In genomic region chr3:46924921-46925584, GRCh38 we compare ENCODE assay signal across 17 cellular contexts. TPM values are rescaled to one million over a fixed set of nuclear protein-coding genes. Genes with fewer than 3 reads are reported as not detected.
DNase-seq lines count a peak whose midpoint lies in the region; ATAC-seq and TF ChIP-seq lines count a peak whose summit lies in the region.
"Had no signal": no experiment of that assay in that cellular context is flagged by ENCODE, and none has a peak within 500 bp of the region (broad histone marks: within the 10 kb centered on the region; RNA-seq: fewer than 3 reads in every experiment).

No MANE protein-coding gene starts in this region.

- TF ChIP-seq CTCF in WTC11 (IDR thresholded peaks at IDR 0.05) (no peak), neural progenitor cell (IDR thresholded peaks at IDR 0.05) (no peak)

- peaks cover 26% of the 10 kb centered on the region for H4K20me1 ChIP-seq in neural progenitor cell (ENCODE audit: low read depth)

- no peaks in the 10 kb centered on the region for H3K27me3 Mint-ChIP-seq in stimulated activated naive CD8-positive, alpha-beta T cell treated with anti-CD3 and anti-CD28 coated beads, Interleukin-15, amount 100 ng/mL, for 72 hours
- no peaks in the 10 kb centered on the region for H3K27me3 Mint-ChIP-seq in effector memory CD8-positive, alpha-beta T cell
- no peaks in the 10 kb centered on the region for H3K27me3 Mint-ChIP-seq in WTC11 (ENCODE audit: low read depth)
- H3K27me3 Mint-ChIP-seq in neural progenitor cell (ENCODE audit: insufficient read depth, low read depth), result peaks cover 4% of the 10 kb centered on the region
- H3K27me3 Mint-ChIP-seq: activated naive CD4-positive, alpha-beta T cell treated with anti-CD3 and anti-CD28 coated beads, Interleukin-2, amount 50 U/mL, for 24 hours had no signal

- H3K4me1 ChIP-seq in neural progenitor cell, result no peaks in the 10 kb centered on the region

- no peak for DNase-seq in stimulated activated naive CD8-positive, alpha-beta T cell treated with anti-CD3 and anti-CD28 coated beads, Interleukin-15, amount 100 ng/mL, for 72 hours
- DNase-seq in stimulated activated naive CD8-positive, alpha-beta T cell treated with anti-CD3 and anti-CD28 coated beads, Interleukin-15, Interleukin-2, amounts not matched to agents 100 U/mL and 50 U/mL, for 24 hours, result no peak
- DNase-seq in effector memory CD8-positive, alpha-beta T cell, result no peak
- peak; percentile 70 for DNase-seq in posterior vena cava (ENCODE audit: low spot score)
- DNase-seq in NCI-H82 treated with DMSO at 0.1 percent for 48 hours (lab: John Stamatoyannopoulos, UW; ENCODE audit: unreplicated experiment), result no peak
- no peak for DNase-seq in UCSD-AML1 (lab: John Stamatoyannopoulos, UW; ENCODE audit: unreplicated experiment)
- DNase-seq in WTC11 (ENCODE audit: low spot score), result no peak
- DNase-seq in neural progenitor cell (ENCODE audit: low spot score), result no peak
- DNase-seq: cerebellar nuclear complex, DMS53, HCEC 1CT, NCI-H1930, NCI-H526 had no signal

- H3K9me3 ChIP-seq in neural progenitor cell (ENCODE audit: low read depth), result no peaks in the 10 kb centered on the region
- H3K9me3 ChIP-seq: testis had no signal

- no peak overlapping the region for H2AFZ ChIP-seq in neural progenitor cell (replicated peaks)

- H3F3A ChIP-seq in neural progenitor cell (ENCODE audit: low read depth), result no peaks in the 10 kb centered on the region

- H3K27me3 ChIP-seq in neural progenitor cell, result no peaks in the 10 kb centered on the region
- H3K27me3 ChIP-seq: testis had no signal

- H3K9ac ChIP-seq in neural progenitor cell, result no peak overlapping the region

- CTCF ChIA-PET in WTC11 (lab: Charles Lee), result interaction anchor here (1.3 to 1.5 kb wide), 2 partner anchors 10 to 207 kb away, joined by 3 to 4 read pairs; partner anchors contain the start of gene PRSS50

- peaks cover 2% of the 10 kb centered on the region for H3K36me3 ChIP-seq in neural progenitor cell

- H3K9me3 Mint-ChIP-seq in stimulated activated naive CD8-positive, alpha-beta T cell treated with anti-CD3 and anti-CD28 coated beads, Interleukin-15, amount 100 ng/mL, for 72 hours, result peaks cover 0 to 12% of the 10 kb centered on the region in 2 donors
- H3K9me3 Mint-ChIP-seq in effector memory CD8-positive, alpha-beta T cell, result peaks cover 4 to 13% of the 10 kb centered on the region in 2 donors
- no peaks in the 10 kb centered on the region for H3K9me3 Mint-ChIP-seq in WTC11
- no peaks in the 10 kb centered on the region for H3K9me3 Mint-ChIP-seq in neural progenitor cell
- H3K9me3 Mint-ChIP-seq: activated naive CD4-positive, alpha-beta T cell treated with anti-CD3 and anti-CD28 coated beads, Interleukin-2, amount 50 U/mL, for 24 hours; neural crest cell had no signal

- H3K27ac Mint-ChIP-seq in stimulated activated naive CD8-positive, alpha-beta T cell treated with anti-CD3 and anti-CD28 coated beads, Interleukin-15, amount 100 ng/mL, for 72 hours, result peak overlapping the region; percentile 42 to 74
- peak overlapping the region; percentile 95 to 96 for H3K27ac Mint-ChIP-seq in effector memory CD8-positive, alpha-beta T cell
- H3K27ac Mint-ChIP-seq in WTC11 (no peak overlapping the region), neural progenitor cell (no peak overlapping the region)
- H3K27ac Mint-ChIP-seq: activated naive CD4-positive, alpha-beta T cell treated with anti-CD3 and anti-CD28 coated beads, Interleukin-2, amount 50 U/mL, for 24 hours had no signal

- peaks cover 48% of the 10 kb centered on the region for H3K36me3 Mint-ChIP-seq in effector memory CD8-positive, alpha-beta T cell (ENCODE audit: insufficient read depth)
- H3K36me3 Mint-ChIP-seq in WTC11 (peaks cover 42% of the 10 kb centered on the region), neural progenitor cell (peaks cover 33% of the 10 kb centered on the region)

- peaks cover 54% of the 10 kb centered on the region for H3K4me1 Mint-ChIP-seq in stimulated activated naive CD8-positive, alpha-beta T cell treated with anti-CD3 and anti-CD28 coated beads, Interleukin-15, amount 100 ng/mL, for 72 hours
- peaks cover 45 to 47% of the 10 kb centered on the region in 2 donors for H3K4me1 Mint-ChIP-seq in effector memory CD8-positive, alpha-beta T cell (ENCODE audit: low read depth in 2 of 2)
- H3K4me1 Mint-ChIP-seq in WTC11 (no peaks in the 10 kb centered on the region), neural progenitor cell (no peaks in the 10 kb centered on the region)
- H3K4me1 Mint-ChIP-seq: neural crest cell had no signal

- ATAC-seq in stimulated activated naive CD8-positive, alpha-beta T cell treated with anti-CD3 and anti-CD28 coated beads, Interleukin-15, amount 100 ng/mL, for 72 hours, result no peak
- ATAC-seq in stimulated activated naive CD8-positive, alpha-beta T cell treated with anti-CD3 and anti-CD28 coated beads, Interleukin-15, Interleukin-2, amounts not matched to agents 100 U/mL and 50 U/mL, for 24 hours, result no peak
- no peak for ATAC-seq in effector memory CD8-positive, alpha-beta T cell (replicated peaks)
- ATAC-seq in WTC11, result no peak

- H3K79me2 ChIP-seq in neural progenitor cell (ENCODE audit: low read depth), result peaks cover 21% of the 10 kb centered on the region

- no peak overlapping the region for H3K4me3 ChIP-seq in neural progenitor cell
- H3K4me3 ChIP-seq: testis had no signal

- H3K27ac ChIP-seq in neural progenitor cell, result no peak overlapping the region
- H3K27ac ChIP-seq: testis had no signal

- no peak overlapping the region for H3K4me2 ChIP-seq in neural progenitor cell

- POLR2A ChIA-PET in WTC11 (lab: Charles Lee), result no interaction called here

- intact Hi-C loops in posterior vena cava (cut with DNase I), result loop anchor here (5.0 to 10.0 kb wide), 2 partner anchors 72 to 240 kb away; partner anchors contain the start of gene SETD2 (in 1 of the 2)

- H3K4me3 Mint-ChIP-seq in stimulated activated naive CD8-positive, alpha-beta T cell treated with anti-CD3 and anti-CD28 coated beads, Interleukin-15, amount 100 ng/mL, for 72 hours, result no peak overlapping the region
- H3K4me3 Mint-ChIP-seq in effector memory CD8-positive, alpha-beta T cell, result peak overlapping the region in 1 of 2 donors; percentile 14
- H3K4me3 Mint-ChIP-seq in WTC11 (no peak overlapping the region), neural progenitor cell (no peak overlapping the region)
- H3K4me3 Mint-ChIP-seq: activated naive CD4-positive, alpha-beta T cell treated with anti-CD3 and anti-CD28 coated beads, Interleukin-2, amount 50 U/mL, for 24 hours; neural crest cell had no signal

TF ChIP-seq in WTC11, 78 proteins besides CTCF, POLR2A, EP300 and RAD21 (continues in another document):
- TF ChIP-seq ZBTB43 (CRISPR knock-in tag; IDR thresholded peaks at IDR 0.05) (no peak), ARID4B (CRISPR knock-in tag; IDR thresholded peaks at IDR 0.05; ENCODE audit: borderline replicate concordance) (no peak)

RNA-seq across cellular contexts. Expression of gene PTH1R, which starts 47.5 kb away (rescaled TPM):
- total RNA-seq in posterior vena cava, result 10 to 100 TPM in 1 of 2 donors, 1 to 10 TPM in 1; 5.8 to 17.9 TPM
- total RNA-seq in WTC11 (2021), result 4.0 to 12.0 TPM (median 5.6 TPM) in 3 replicates
- total RNA-seq in neural progenitor cell (ENCODE audit: low replicate concordance), result 0.43 TPM in 1 of 2 replicates, not detected in the other
- total RNA-seq: RPMI7951 had no signal

RNA-seq across cellular contexts. Expression of gene CCDC12, which starts 51.5 kb away (rescaled TPM):
- total RNA-seq in posterior vena cava, result 10 to 100 TPM; 21.5 to 26.0 TPM
- 50.3 to 59.1 TPM (median 55.9 TPM) in 3 replicates for total RNA-seq in WTC11 (2021)
- total RNA-seq in neural progenitor cell (ENCODE audit: low replicate concordance), result 17.9 and 44.0 TPM in 2 replicates

RNA-seq across cellular contexts. Expression of gene NBEAL2, which starts 54.4 kb away (rescaled TPM):
- total RNA-seq in posterior vena cava, result 10 to 100 TPM; 26.0 to 33.1 TPM
- 64.0 to 80.0 TPM (median 64.3 TPM) in 3 replicates for total RNA-seq in WTC11 (2021)
- total RNA-seq in neural progenitor cell (ENCODE audit: low replicate concordance), result 6.3 and 19.1 TPM in 2 replicates

Comparison
In these comparisons a context has a peak if more than half of its experiments do, and no peak if none do; other contexts are left out.
1. H3K27ac Mint-ChIP-seq: peak in stimulated activated naive CD8-positive, alpha-beta T cell treated with anti-CD3 and anti-CD28 coated beads, Interleukin-15, amount 100 ng/mL, for 72 hours (2 of 2) and effector memory CD8-positive, alpha-beta T cell (2 of 2); none in WTC11 (single experiment) and neural progenitor cell (single experiment).